In genomic region chr5:138913773-138914172, GRCh38 we compare ENCODE assay signal across 22 cellular contexts. TPM values are rescaled to one million over a fixed set of nuclear protein-coding genes. Genes with fewer than 3 reads are reported as not detected.
"Had no signal": no experiment of that assay in that cellular context is flagged by ENCODE, and none has a peak within 500 bp of the region (broad histone marks: within the 10 kb centered on the region; RNA-seq: fewer than 3 reads in every experiment).

No MANE protein-coding gene starts in this region.

- H3K4me2 ChIP-seq: SK-N-SH had no signal

- ATAC-seq: Panc1, PC-3 had no signal

- H3K9me3 ChIP-seq: SK-N-SH had no signal

- H3K27ac ChIP-seq: RWPE1 had no signal

- H3K9ac ChIP-seq: SK-N-SH had no signal

- DNase-seq: KBM-7, MV-4-11, NCI-H1048, NCI-H1105, NCI-H1417, NCI-H1436 treated with DMSO at 0.1 percent for 48 hours, NCI-H1694, NCI-H187 treated with DMSO at 0.1 percent for 48 hours, NCI-H2029 treated with DMSO at 0.1 percent for 48 hours, NCI-H2107, NCI-H226, NCI-H446, NCI-H510A, NCI-H524 treated with DMSO at 0.1 percent for 48 hours, NCI-H69, NCI-H774, PC-3, SK-N-SH had no signal

- H3K9me2 ChIP-seq: SK-N-SH had no signal

RNA-seq across cellular contexts. Expression of gene LRRTM2, which starts 38.6 kb away (rescaled TPM):
- total RNA-seq: HT-29, MCF 10A, PC-3 had no signal
